8 cellular contexts compared by ENCODE assay signal in the genomic region with DNA sequence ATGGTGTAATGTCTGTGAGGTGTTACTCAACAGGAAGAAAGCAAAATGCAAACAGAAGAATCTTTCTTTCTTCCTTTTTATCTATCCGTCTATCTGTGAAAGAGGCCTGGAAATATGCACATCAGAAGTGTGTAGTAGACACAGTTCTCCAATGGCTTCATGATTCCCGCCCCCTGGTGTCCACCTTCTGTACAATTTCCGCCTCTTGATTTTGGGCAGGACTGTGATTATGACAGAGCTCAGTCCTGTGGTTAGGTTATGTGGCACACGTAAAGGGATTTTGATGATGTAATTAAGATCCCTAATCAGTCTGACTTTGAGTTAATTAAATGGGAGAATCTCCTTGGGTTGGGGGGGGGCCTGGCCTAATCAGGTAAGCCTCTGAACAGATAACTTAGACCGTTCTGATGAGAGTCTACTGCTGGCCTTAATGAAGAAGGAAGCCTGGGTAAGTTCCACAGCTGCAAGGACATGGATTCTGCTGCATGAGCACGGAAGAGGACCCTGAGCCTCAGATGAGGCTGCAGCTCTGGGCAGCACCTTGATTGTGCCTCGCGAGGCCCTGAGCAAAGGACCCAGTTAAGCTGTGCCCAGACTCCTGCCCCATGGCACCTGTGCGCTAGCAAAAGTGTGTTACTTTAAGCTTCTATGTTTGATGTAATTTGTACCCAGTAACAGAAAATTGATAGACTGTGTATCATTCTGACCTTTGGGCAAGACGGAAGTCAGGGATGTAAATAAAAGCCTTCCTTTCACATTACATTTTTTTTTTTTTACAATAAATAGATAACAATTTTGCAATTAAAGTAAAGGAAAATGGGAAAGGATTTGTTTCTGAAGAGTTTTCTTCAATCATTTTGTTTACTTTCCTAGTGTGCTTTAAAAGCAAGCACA. TPM values are rescaled to one million over a fixed set of nuclear protein-coding genes. Genes with fewer than 3 reads are reported as not detected.
DNase-seq lines count a peak whose midpoint lies in the region; ATAC-seq and TF ChIP-seq lines count a peak whose summit lies in the region.

No MANE protein-coding gene starts in this region.

- no peak overlapping the region for H3K4me3 ChIP-seq in hepatocyte

- H3K9me3 ChIP-seq in hepatocyte (ENCODE audit: low read depth) = no peaks in the 10 kb centered on the region

- no peaks in the 10 kb centered on the region for H4K20me1 ChIP-seq in hepatocyte (ENCODE audit: insufficient read depth, poor library complexity, severe bottlenecking)

- CTCF ChIA-PET in HEK293T (lab: Yijun Ruan, JAX) = interaction anchor here (0.6 to 1.6 kb wide), 6 partner anchors 10 to 70 kb away, joined by 3 to 6 read pairs (median 4); no protein-coding TSS in a partner anchor

- ATAC-seq in GM21515 (IDR thresholded peaks at IDR 0.05; ENCODE audit: unreplicated experiment) = no peak

- peak; percentile 32 for TF ChIP-seq CTCF in hepatocyte (IDR thresholded peaks at IDR 0.05; ENCODE audit: poor library complexity)

- H3K27me3 ChIP-seq in hepatocyte = no peaks in the 10 kb centered on the region

- H3K9me2 ChIP-seq in hepatocyte (replicated peaks; ENCODE audit: insufficient read depth) = no peaks in the 10 kb centered on the region

- POLR2A ChIA-PET in HEK293T (lab: Yijun Ruan, JAX) = no interaction called here

- no peak overlapping the region for H3K4me2 ChIP-seq in hepatocyte

- WGBS in hepatocyte (ENCODE audit: low lambda C conversion rate, missing lambda C conversion rate) = 87% methylated on average over 10 of the region's 10 CpGs

- no peaks in the 10 kb centered on the region for H3K4me1 ChIP-seq in hepatocyte (ENCODE audit: insufficient read depth)

- H3K36me3 ChIP-seq in hepatocyte (replicated peaks; ENCODE audit: insufficient read depth, low read depth) = no peaks in the 10 kb centered on the region

- peak; percentile 17 for DNase-seq in COLO668 (lab: John Stamatoyannopoulos, UW; ENCODE audit: unreplicated experiment)
- DNase-seq in HEK293T (ENCODE audit: extremely low spot score) = peak; percentile 63
- DNase-seq in RKO (ENCODE audit: low spot score) = peak; percentile 31
- DNase-seq in hepatocyte (ENCODE audit: low spot score) = no peak
- no peak for DNase-seq in C1 segment of cervical spinal cord (lab: John Stamatoyannopoulos, UW)
- DNase-seq in NCI-H226 = no peak
- DNase-seq in stimulated activated CD8-positive, alpha-beta memory T cell treated with anti-CD3 and anti-CD28 coated beads, Interleukin-4, amount 100 ng/mL, for 48 hours = no peak

- H2AFZ ChIP-seq in hepatocyte = no peak overlapping the region

- no peak overlapping the region for H3K27ac ChIP-seq in hepatocyte

- no peaks in the 10 kb centered on the region for H3K79me2 ChIP-seq in hepatocyte

TF ChIP-seq in HEK293T, 16 proteins besides CTCF, POLR2A, EP300 and RAD21:
- no peak for TF ChIP-seq SP1 (IDR thresholded peaks at IDR 0.05)
- no peak for TF ChIP-seq ZNF384 (IDR thresholded peaks at IDR 0.05)
- TF ChIP-seq L3MBTL2 (conservative IDR thresholded peaks at IDR 0.05) = no peak
- no peak for TF ChIP-seq ARNT (IDR thresholded peaks at IDR 0.05)
- TF ChIP-seq NFRKB (IDR thresholded peaks at IDR 0.05) = no peak
- no peak for TF ChIP-seq CTBP1 (IDR thresholded peaks at IDR 0.05; ENCODE audit: borderline replicate concordance)
- TF ChIP-seq HDGF (IDR thresholded peaks at IDR 0.05; ENCODE audit: borderline replicate concordance) = no peak
- no peak for TF ChIP-seq LEF1 (IDR thresholded peaks at IDR 0.05; ENCODE audit: borderline replicate concordance)
- TF ChIP-seq FOXM1 (IDR thresholded peaks at IDR 0.05; ENCODE audit: borderline replicate concordance) = no peak
- TF ChIP-seq FOXA1 (IDR thresholded peaks at IDR 0.05) = no peak
- TF ChIP-seq FOXK2 (IDR thresholded peaks at IDR 0.05) = no peak
- TF ChIP-seq BHLHE40 (IDR thresholded peaks at IDR 0.05; ENCODE audit: borderline replicate concordance) = no peak
- TF ChIP-seq, protein P1, sequence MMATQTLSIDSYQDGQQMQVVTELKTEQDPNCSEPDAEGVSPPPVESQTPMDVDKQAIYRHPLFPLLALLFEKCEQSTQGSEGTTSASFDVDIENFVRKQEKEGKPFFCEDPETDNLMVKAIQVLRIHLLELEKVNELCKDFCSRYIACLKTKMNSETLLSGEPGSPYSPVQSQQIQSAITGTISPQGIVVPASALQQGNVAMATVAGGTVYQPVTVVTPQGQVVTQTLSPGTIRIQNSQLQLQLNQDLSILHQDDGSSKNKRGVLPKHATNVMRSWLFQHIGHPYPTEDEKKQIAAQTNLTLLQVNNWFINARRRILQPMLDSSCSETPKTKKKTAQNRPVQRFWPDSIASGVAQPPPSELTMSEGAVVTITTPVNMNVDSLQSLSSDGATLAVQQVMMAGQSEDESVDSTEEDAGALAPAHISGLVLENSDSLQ (IDR thresholded peaks at IDR 0.05) = no peak
- TF ChIP-seq ELF4 (IDR thresholded peaks at IDR 0.05) = no peak
- no peak for TF ChIP-seq SUZ12 (IDR thresholded peaks at IDR 0.05)
- TF ChIP-seq TARDBP (IDR thresholded peaks at IDR 0.05) = no peak

RNA-seq across cellular contexts. Expression of a gene that starts 11.3 kb away (rescaled TPM):
- 0.28 and 0.67 TPM in 2 replicates for total RNA-seq in hepatocyte
- polyA plus RNA-seq in hepatocyte = 0.87 and 2.5 TPM in 2 replicates

Comparison
In these comparisons a context has a peak if more than half of its experiments do, and no peak if none do; other contexts are left out.
1. DNase-seq: peak in COLO668 (single experiment), HEK293T (single experiment) and RKO (single experiment); none in hepatocyte (single experiment), C1 segment of cervical spinal cord (0 of 14), NCI-H226 (single experiment) and stimulated activated CD8-positive, alpha-beta memory T cell treated with anti-CD3 and anti-CD28 coated beads, Interleukin-4, amount 100 ng/mL, for 48 hours (single experiment).